10 cellular contexts compared by ENCODE assay signal in genomic region chr11:35106595-35106994, GRCh38. TPM values are rescaled to one million over a fixed set of nuclear protein-coding genes. Genes with fewer than 3 reads are reported as not detected.
A peak's percentile ranks its signal among the peaks of the same experiment; 100 is the strongest.
DNase-seq lines count a peak whose midpoint lies in the region; ATAC-seq and TF ChIP-seq lines count a peak whose summit lies in the region.
"Had no signal": no experiment of that assay in that cellular context is flagged by ENCODE, and none has a peak within 500 bp of the region (broad histone marks: within the 10 kb centered on the region; RNA-seq: fewer than 3 reads in every experiment).

No MANE protein-coding gene starts in this region.

- 59% methylated on average over 2 of the region's 2 CpGs; no CpG with 5 or more reads in 1 of the 2 donors for WGBS in transverse colon (ENCODE audit: low coverage in 1 of 2), 2 donors
- 68 to 74% methylated on average over 2 of the region's 2 CpGs for WGBS in heart right ventricle, 2 donors

- no peaks in the 10 kb centered on the region for H3K79me2 ChIP-seq in GM23338 (replicated peaks; ENCODE audit: insufficient read depth)

- no peaks in the 10 kb centered on the region for H3F3A ChIP-seq in GM23338 (replicated peaks; ENCODE audit: low read depth)

- H3K9me3 Mint-ChIP-seq in GM23338: peaks cover 5% of the 10 kb centered on the region; the same call in 2 of the 3 replicates

- no peaks in the 10 kb centered on the region for H3K36me3 ChIP-seq in effector memory CD4-positive, alpha-beta T cell (ENCODE audit: control insufficient read depth, insufficient read depth, low read length)
- H3K36me3 ChIP-seq in transverse colon: no peaks in the 10 kb centered on the region
- no peaks in the 10 kb centered on the region for H3K36me3 ChIP-seq in heart right ventricle
- no peaks in the 10 kb centered on the region for H3K36me3 ChIP-seq in GM23338 (ENCODE audit: insufficient read depth)

- no peaks in the 10 kb centered on the region for H3K36me3 Mint-ChIP-seq in GM23338 (ENCODE audit: low read depth)

- TF ChIP-seq POLR2A in transverse colon (IDR thresholded peaks at IDR 0.05): no peak

- DNase-seq in effector memory CD4-positive, alpha-beta T cell: no peak
- DNase-seq in transverse colon: no peak
- DNase-seq in heart right ventricle: no peak
- no peak for DNase-seq in posterior vena cava (ENCODE audit: low spot score)
- no peak for DNase-seq in GM23338 (ENCODE audit: low spot score)
- DNase-seq: OCI-M1, posterior cingulate gyrus had no signal

- in situ Hi-C loops in transverse colon (cut with MboI; ENCODE audit: low pct_ligation_motif_present in 1 of 4, low pct_unique_long_range_greater_than_20kb in 1 of 4, low sequenced_read_pairs in 3 of 4): no loop called here

- H3K27me3 ChIP-seq in effector memory CD4-positive, alpha-beta T cell (replicated peaks; ENCODE audit: control insufficient read depth, insufficient read depth, low read length, poor library complexity, severe bottlenecking): no peaks in the 10 kb centered on the region
- H3K27me3 ChIP-seq in transverse colon (no peaks in the 10 kb centered on the region), heart right ventricle (no peaks in the 10 kb centered on the region), GM23338 (ENCODE audit: insufficient read depth) (no peaks in the 10 kb centered on the region)

- H3K4me3 ChIP-seq in effector memory CD4-positive, alpha-beta T cell (ENCODE audit: insufficient read depth, low read depth, low read length, poor library complexity, severe bottlenecking): no peak overlapping the region
- no peak overlapping the region for H3K4me3 ChIP-seq in transverse colon
- H3K4me3 ChIP-seq in heart right ventricle: no peak overlapping the region
- H3K4me3 ChIP-seq in GM23338: no peak overlapping the region

- peak overlapping the region; percentile 32 for H3K27ac ChIP-seq in effector memory CD4-positive, alpha-beta T cell (ENCODE audit: insufficient read depth, low read length, poor library complexity, severe bottlenecking)
- H3K27ac ChIP-seq in transverse colon (no peak overlapping the region), heart right ventricle (no peak overlapping the region), GM23338 (ENCODE audit: low read depth) (no peak overlapping the region)

- intact Hi-C loops in transverse colon (cut with DNase I; ENCODE audit: low total_unique reads) (no loop called here), heart right ventricle (cut with DNase I) (no loop called here), posterior vena cava (cut with DNase I) (no loop called here)

- no peak overlapping the region for H3K27ac Mint-ChIP-seq in GM23338

- peaks cover 3% of the 10 kb centered on the region; the same call in 2 of the 3 replicates for H3K4me1 Mint-ChIP-seq in GM23338

- no peaks in the 10 kb centered on the region for H3K9me3 ChIP-seq in effector memory CD4-positive, alpha-beta T cell (ENCODE audit: control insufficient read depth, low read length)
- no peaks in the 10 kb centered on the region for H3K9me3 ChIP-seq in transverse colon
- no peaks in the 10 kb centered on the region for H3K9me3 ChIP-seq in heart right ventricle

- H3K27me3 Mint-ChIP-seq in GM23338 (ENCODE audit: insufficient read depth, low read depth, poor library complexity): peaks cover 3% of the 10 kb centered on the region

- TF ChIP-seq CTCF in transverse colon (IDR thresholded peaks at IDR 0.05): no peak
- no peak for TF ChIP-seq CTCF in heart right ventricle (IDR thresholded peaks at IDR 0.05)
- no peak for TF ChIP-seq CTCF in GM23338 (conservative IDR thresholded peaks at IDR 0.05; ENCODE audit: low read depth in 2 of 2)

- TF ChIP-seq EP300 in transverse colon (IDR thresholded peaks at IDR 0.05; ENCODE audit: low read depth): no peak

- H3K4me2 ChIP-seq in GM23338: no peak overlapping the region

- H2AFZ ChIP-seq in GM23338: no peak overlapping the region

- peaks cover 20% of the 10 kb centered on the region for H3K4me1 ChIP-seq in effector memory CD4-positive, alpha-beta T cell (ENCODE audit: control insufficient read depth, insufficient read depth, low read length, poor library complexity, severe bottlenecking)
- H3K4me1 ChIP-seq in transverse colon (peaks cover 0 to 12% (median 11%) of the 10 kb centered on the region in 4 donors), heart right ventricle (peaks cover 0 to 43% (median 16%) of the 10 kb centered on the region in 9 donors), GM23338 (ENCODE audit: insufficient read depth) (no peaks in the 10 kb centered on the region; the same call in 1 of the 2 replicates)

- peak; percentile 85 for ATAC-seq in GM18511 (IDR thresholded peaks at IDR 0.05; ENCODE audit: unreplicated experiment)
- peak; percentile 81 for ATAC-seq in GM21528 (IDR thresholded peaks at IDR 0.05; ENCODE audit: low FRiP score, unreplicated experiment)
- ATAC-seq in HG03469 (IDR thresholded peaks at IDR 0.05; ENCODE audit: unreplicated experiment): peak; percentile 63
- no peak for ATAC-seq in heart right ventricle
- ATAC-seq in GM23338: no peak

- H3K9me2 ChIP-seq in GM23338 (ENCODE audit: insufficient read depth): peaks cover 40% of the 10 kb centered on the region

- no peak overlapping the region for H3K4me3 Mint-ChIP-seq in GM23338

- no peaks in the 10 kb centered on the region for H4K20me1 ChIP-seq in GM23338 (replicated peaks; ENCODE audit: insufficient read depth)

TF ChIP-seq in GM23338, 12 proteins besides CTCF, POLR2A, EP300 and RAD21:
- TF ChIP-seq CREB1 (CRISPR knock-in tag; IDR thresholded peaks at IDR 0.05; ENCODE audit: low read depth): no peak
- TF ChIP-seq ZNF331 (CRISPR knock-in tag; IDR thresholded peaks at IDR 0.05; ENCODE audit: low read depth): no peak
- TF ChIP-seq ZNF114 (CRISPR knock-in tag; IDR thresholded peaks at IDR 0.05): no peak

RNA-seq across cellular contexts. Expression of gene CD44, which starts 32.4 kb away (rescaled TPM):
- total RNA-seq in transverse colon (100 to 1,000 TPM in 3 of 4 donors, 10 to 100 TPM in 1; 56.3 to 182 (median 114) TPM), heart right ventricle (100 to 1,000 TPM in 1 of 10 donors, 10 to 100 TPM in 9; 18.9 to 104 (median 27.1) TPM), posterior vena cava (100 to 1,000 TPM; 219 to 562 TPM)
- polyA plus RNA-seq in heart right ventricle (10 to 100 TPM in 1 of 2 donors, 1 to 10 TPM in 1; 7.0 to 18.8 TPM), GM23338 (2016; fragmentation: Nextera tagmentation; extraction: Ambion mirVana) (3.8 and 4.0 TPM in 2 replicates)
- total RNA-seq in GM23338 (2014; rRNA removed; shearing (Covaris generic)): 8.3 and 10.1 TPM in 2 replicates

Comparison
In these comparisons a context has a peak if more than half of its experiments do, and no peak if none do; other contexts are left out.
1. ATAC-seq: peak in GM18511 (single experiment), GM21528 (single experiment) and HG03469 (single experiment); none in heart right ventricle (0 of 8) and GM23338 (single experiment).